10 cellular contexts compared by ENCODE assay signal in the genomic region with DNA sequence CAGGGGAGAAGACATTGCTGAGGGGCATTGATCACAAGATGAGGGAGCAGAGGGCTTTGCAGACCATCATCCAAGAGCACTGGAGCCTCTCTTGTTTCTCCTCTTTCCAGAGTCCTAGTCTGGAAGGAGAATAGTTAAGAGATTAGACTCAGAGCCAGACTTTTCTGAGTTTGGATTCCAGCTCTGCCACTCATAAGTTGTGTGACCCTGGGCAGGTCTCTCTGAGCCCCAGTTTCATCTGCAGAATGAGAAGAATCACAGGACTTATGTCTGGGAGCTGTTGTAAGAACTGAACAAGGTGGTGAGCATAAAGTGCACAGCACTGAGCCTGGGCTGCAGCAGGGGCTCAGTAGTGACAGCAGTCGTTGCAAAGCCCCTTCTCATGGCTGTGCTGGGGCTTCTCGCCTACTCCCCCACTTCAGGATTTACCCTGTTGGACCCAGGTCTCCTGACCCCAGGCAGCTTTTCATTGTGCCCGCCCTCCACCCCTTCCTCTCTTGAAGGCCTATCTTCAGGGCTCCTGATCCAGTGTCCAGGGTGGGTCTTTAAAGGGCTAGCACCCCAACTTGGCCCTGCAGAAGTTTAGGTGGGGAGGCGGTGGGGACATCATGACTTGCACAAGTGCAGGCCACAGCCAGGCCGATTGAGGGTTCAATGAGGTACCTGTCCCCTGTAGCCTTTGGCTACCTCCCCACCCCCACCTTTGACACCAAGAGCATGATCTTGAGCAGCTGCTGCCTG. TPM values are rescaled to one million over a fixed set of nuclear protein-coding genes. Genes with fewer than 3 reads are reported as not detected.
DNase-seq lines count a peak whose midpoint lies in the region; ATAC-seq and TF ChIP-seq lines count a peak whose summit lies in the region.
"Had no signal": no experiment of that assay in that cellular context is flagged by ENCODE, and none has a peak within 500 bp of the region (broad histone marks: within the 10 kb centered on the region; RNA-seq: fewer than 3 reads in every experiment).

No MANE protein-coding gene starts in this region.

- 65 to 86% methylated on average over 5 of the region's 5 CpGs for WGBS in lung, 2 donors

- ATAC-seq in lung (ENCODE audit: insufficient read depth, low FRiP score), result no peak
- ATAC-seq in GM19328 (IDR thresholded peaks at IDR 0.05; ENCODE audit: unreplicated experiment), result no peak

- H3K27ac Mint-ChIP-seq in HFFc6, result peak overlapping the region; percentile 94
- H3K27ac Mint-ChIP-seq: type B pancreatic cell had no signal

- no peak overlapping the region for H3K4me3 ChIP-seq in lung
- peak overlapping the region in 3 of 5 donors; percentile 1 to 14 (median 6) for H3K4me3 ChIP-seq in subcutaneous abdominal adipose tissue (ENCODE audit: low read depth in 1 of 5, low read length in 5 of 5)

- H3K9me3 ChIP-seq in lung (ENCODE audit: control insufficient read depth in 2 of 2, insufficient read depth in 1 of 2, low read length in 1 of 2) (no peaks in the 10 kb centered on the region), subcutaneous abdominal adipose tissue (ENCODE audit: control insufficient read depth in 5 of 5, low read length in 5 of 5) (no peaks in the 10 kb centered on the region)

- H3K27ac ChIP-seq in caudate nucleus (ENCODE audit: low read depth, low read length) (peak overlapping the region; percentile 92), lung (ENCODE audit: low read depth in 1 of 2, low read length in 1 of 2) (peak overlapping the region; percentile 86 to 94), subcutaneous abdominal adipose tissue (ENCODE audit: low read depth, low read length) (peak overlapping the region; percentile 98)

- H3K4me1 ChIP-seq in lung (ENCODE audit: control insufficient read depth in 2 of 2, insufficient read depth in 2 of 2, low read length in 2 of 2), result peaks cover 24 to 36% of the 10 kb centered on the region in 2 donors
- H3K4me1 ChIP-seq in subcutaneous abdominal adipose tissue (ENCODE audit: control insufficient read depth in 5 of 5, insufficient read depth in 5 of 5, low read length in 5 of 5), result peaks cover 41 to 75% (median 68%) of the 10 kb centered on the region in 5 donors

- TF ChIP-seq CTCF in HFFc6 (IDR thresholded peaks at IDR 0.05) (no peak), lung (IDR thresholded peaks at IDR 0.05; ENCODE audit: control extremely low read depth, extremely low read depth) (no peak), GM10248 (IDR thresholded peaks at IDR 0.05; ENCODE audit: control extremely low read depth, extremely low read depth, low read depth, missing control alignments) (no peak)

- H3K27me3 ChIP-seq in lung (ENCODE audit: control insufficient read depth, insufficient read depth) (no peaks in the 10 kb centered on the region), subcutaneous abdominal adipose tissue (ENCODE audit: control insufficient read depth in 5 of 5, insufficient read depth in 4 of 5, low read length in 5 of 5) (no peaks in the 10 kb centered on the region)

- H3K27me3 Mint-ChIP-seq in HFFc6 (ENCODE audit: insufficient read depth), result peaks cover under 1% of the 10 kb centered on the region
- H3K27me3 Mint-ChIP-seq: type B pancreatic cell had no signal

- H3K36me3 Mint-ChIP-seq in HFFc6 (ENCODE audit: low read depth), result no peaks in the 10 kb centered on the region
- H3K36me3 Mint-ChIP-seq: type B pancreatic cell had no signal

- peaks cover 90% of the 10 kb centered on the region for H3K4me1 Mint-ChIP-seq in HFFc6 (ENCODE audit: low read depth)

- DNase-seq in HFFc6 (peak; percentile 24), caudate nucleus (lab: John Stamatoyannopoulos, UW) (no peak), lung (ENCODE audit: low spot score) (no peak), GM10248 (ENCODE audit: extremely low spot score) (no peak)
- DNase-seq in stimulated activated CD4-positive, alpha-beta T cell treated with anti-CD3 and anti-CD28 coated beads, Interleukin-15, amount 100 ng/mL, for 24 hours, result no peak
- DNase-seq in central memory CD4-positive, alpha-beta T cell, result no peak
- DNase-seq: stimulated activated CD4-positive, alpha-beta T cell treated with anti-CD3 and anti-CD28 coated beads, Interleukin-4, amount 100 ng/mL, for 24 hours had no signal

- POLR2A ChIA-PET in GM10248 (lab: Yijun Ruan, JAX), result interaction anchor here (0.6 kb wide), 1 partner anchor 162 kb away, joined by 3 read pairs; no protein-coding TSS in a partner anchor

- H3K36me3 ChIP-seq in lung (ENCODE audit: control insufficient read depth in 2 of 2, insufficient read depth in 2 of 2, low read length in 2 of 2), result no peaks in the 10 kb centered on the region
- no peaks in the 10 kb centered on the region for H3K36me3 ChIP-seq in subcutaneous abdominal adipose tissue (ENCODE audit: control insufficient read depth in 5 of 5, insufficient read depth in 5 of 5, low read length in 5 of 5)

- CTCF ChIA-PET in GM10248 (lab: Yijun Ruan, JAX), result interaction anchor here (0.7 to 3.9 kb wide), 8 partner anchors 8 to 205 kb away, joined by 3 to 12 read pairs (median 6); no protein-coding TSS in a partner anchor

- no peaks in the 10 kb centered on the region for H3K9me3 Mint-ChIP-seq in HFFc6
- H3K9me3 Mint-ChIP-seq: type B pancreatic cell had no signal

- peak overlapping the region; percentile 89 for H3K4me3 Mint-ChIP-seq in HFFc6
- H3K4me3 Mint-ChIP-seq: type B pancreatic cell had no signal

- H3K9ac ChIP-seq in subcutaneous abdominal adipose tissue (ENCODE audit: low read length in 5 of 5), result peak overlapping the region; percentile 33 to 81 (median 59)

RNA-seq across cellular contexts. Expression of a gene that starts 1.5 kb away (rescaled TPM):
- total RNA-seq in HFFc6 (2021; fragmentation: NEBNext Ultra II Directional; extraction: Animal tissue kit (Norgen Biotek cat#: 25700)), result 10 to 100 TPM; 35.6 to 50.7 (median 47.8) TPM
- 100 to 1,000 TPM in 1 of 2 donors, 10 to 100 TPM in 1; 10.3 to 111 TPM for total RNA-seq in lung
- 10 to 100 TPM; 41.0 to 43.8 TPM for polyA plus RNA-seq in lung

RNA-seq across cellular contexts. Expression of a gene that starts 19.1 kb away (rescaled TPM):
- under 1 TPM in 2 of 6 experiments, not detected in 4; 0.05 to 0.14 TPM for total RNA-seq in HFFc6 (2021; fragmentation: NEBNext Ultra II Directional; extraction: Animal tissue kit (Norgen Biotek cat#: 25700))
- 1 to 10 TPM in 1 of 2 donors, under 1 TPM in 1; 0.55 to 2.4 TPM for total RNA-seq in lung
- polyA plus RNA-seq in lung, result under 1 TPM; 0.39 to 0.40 TPM

RNA-seq across cellular contexts. Expression of a gene that starts 58.9 kb away (rescaled TPM):
- total RNA-seq in HFFc6 (2021; fragmentation: NEBNext Ultra II Directional; extraction: Animal tissue kit (Norgen Biotek cat#: 25700)), result 10 to 100 TPM; 32.6 to 40.2 (median 35.4) TPM
- 10 to 100 TPM; 41.9 to 49.9 TPM for total RNA-seq in lung
- polyA plus RNA-seq in lung, result 10 to 100 TPM; 27.2 to 35.4 TPM
